ENCODE assay signal across 15 cellular contexts in the genomic region with DNA sequence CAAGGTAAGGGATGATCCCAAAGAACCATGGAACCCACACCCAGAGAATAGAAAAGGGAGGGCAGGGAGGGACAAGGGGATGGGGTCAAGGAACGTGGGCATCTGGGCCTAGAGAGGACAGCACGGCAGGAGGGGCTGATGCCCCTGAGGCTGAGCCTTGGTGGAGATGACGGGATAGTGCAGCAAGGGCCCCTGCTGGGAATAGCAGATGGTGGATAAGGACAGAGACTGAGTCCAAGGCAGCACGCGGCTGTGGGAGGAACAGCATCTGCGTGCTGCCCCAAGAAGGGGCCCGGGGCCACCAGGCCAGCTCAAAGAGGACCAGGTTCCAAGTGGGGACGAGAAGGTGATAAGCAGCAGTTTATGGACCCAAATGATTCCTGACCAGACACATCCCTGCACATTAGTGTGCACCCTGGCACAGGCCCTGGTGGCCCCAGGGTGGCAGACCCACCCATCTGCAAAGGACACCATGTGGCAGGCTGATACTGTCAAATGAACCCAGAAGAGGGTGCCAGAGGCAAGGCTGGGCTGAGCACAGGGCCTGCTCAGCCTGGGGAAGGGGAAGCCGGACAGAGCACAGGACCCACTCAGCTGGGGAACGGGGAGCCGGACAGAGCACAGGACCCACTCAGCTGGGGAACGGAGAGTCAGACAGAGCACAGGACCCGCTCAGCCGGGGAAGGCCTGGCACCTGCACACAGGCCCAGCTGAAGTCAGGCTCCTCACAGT. TPM values are rescaled to one million over a fixed set of nuclear protein-coding genes. Genes with fewer than 3 reads are reported as not detected.
DNase-seq lines count a peak whose midpoint lies in the region; ATAC-seq, FAIRE-seq and TF ChIP-seq lines count a peak whose summit lies in the region.
"Had no signal": no experiment of that assay in that cellular context is flagged by ENCODE, and none has a peak within 500 bp of the region (broad histone marks: within the 10 kb centered on the region; RNA-seq: fewer than 3 reads in every experiment).

No MANE protein-coding gene starts in this region.

- H3K27me3 Mint-ChIP-seq in GM23338 (ENCODE audit: insufficient read depth, low read depth, poor library complexity), result peaks cover 6% of the 10 kb centered on the region
- H3K27me3 Mint-ChIP-seq: activated CD4-positive, alpha-beta memory T cell treated with anti-CD3 and anti-CD28 coated beads, Interleukin-2, amount 10 ng/mL, durations not matched to agents 7 days and 5 days had no signal

- in situ Hi-C loops in HepG2 (cut with HindIII; ENCODE audit: extremely low pct_ligation_motif_present, low pct_unique_long_range_greater_than_20kb), result no loop called here

- H3K4me1 Mint-ChIP-seq in GM23338, result peaks cover 12% of the 10 kb centered on the region
- H3K4me1 Mint-ChIP-seq: activated CD4-positive, alpha-beta memory T cell treated with anti-CD3 and anti-CD28 coated beads, Interleukin-2, amount 10 ng/mL, durations not matched to agents 7 days and 5 days had no signal

- DNase-seq in A673 (ENCODE audit: low spot score), result no peak
- no peak for DNase-seq in GM23338 (ENCODE audit: low spot score)
- peak; percentile 68 for DNase-seq in WERI-Rb-1
- DNase-seq in HepG2 (ENCODE audit: low spot score), result no peak
- no peak for DNase-seq in HUDEP-2 (lab: John Stamatoyannopoulos, UW; ENCODE audit: unreplicated experiment in 76 of 76)
- no peak for DNase-seq in NCI-H2107 treated with DMSO at 0.1 percent for 48 hours (lab: John Stamatoyannopoulos, UW; ENCODE audit: unreplicated experiment)
- DNase-seq: activated CD4-positive, alpha-beta memory T cell treated with anti-CD3 and anti-CD28 coated beads, Interleukin-2, amount 10 ng/mL, durations not matched to agents 7 days and 5 days; foreskin melanocyte; midbrain; thyroid gland had no signal

- H3K9me2 ChIP-seq in GM23338 (ENCODE audit: insufficient read depth), result no peaks in the 10 kb centered on the region

- H3K9ac ChIP-seq in HepG2 (ENCODE audit: insufficient read depth, low read depth, low read length), result no peak overlapping the region
- H3K9ac ChIP-seq: KMS-11 had no signal

- no peaks in the 10 kb centered on the region for H3K79me2 ChIP-seq in GM23338 (replicated peaks; ENCODE audit: insufficient read depth)
- H3K79me2 ChIP-seq in HepG2 (ENCODE audit: insufficient read depth, low read length), result no peaks in the 10 kb centered on the region

- POLR2A ChIA-PET in A673 (lab: Charles Lee; ENCODE audit: low non-redundant PET) (no interaction called here), HepG2 (lab: Yijun Ruan, JAX) (no interaction called here)

- no peaks in the 10 kb centered on the region for H4K20me1 ChIP-seq in GM23338 (replicated peaks; ENCODE audit: insufficient read depth)
- no peaks in the 10 kb centered on the region for H4K20me1 ChIP-seq in HepG2 (ENCODE audit: insufficient read depth, low read length)

- TF ChIP-seq EP300 in HepG2 (IDR thresholded peaks at IDR 0.05; ENCODE audit: low read depth in 2 of 2, low read length in 2 of 2) (no peak), HepG2 (CRISPR knock-in tag; IDR thresholded peaks at IDR 0.05; ENCODE audit: borderline replicate concordance) (no peak)

- peaks cover 4% of the 10 kb centered on the region for H3K4me1 ChIP-seq in A673 (ENCODE audit: insufficient read depth, low read length, poor library complexity, severe bottlenecking)
- H3K4me1 ChIP-seq in GM23338 (ENCODE audit: insufficient read depth), result no peaks in the 10 kb centered on the region; the same call in 1 of the 2 replicates
- H3K4me1 ChIP-seq in HepG2 (ENCODE audit: insufficient read depth, low read length), result no peaks in the 10 kb centered on the region
- H3K4me1 ChIP-seq: thyroid gland had no signal

- 0 out of 3 replicates have a peak, but pooled peaks cover 3% of the 10 kb centered on the region for H3K36me3 Mint-ChIP-seq in GM23338 (ENCODE audit: low read depth)

- H3K9me3 ChIP-seq in A673 (ENCODE audit: low read depth, low read length, poor library complexity, severe bottlenecking), result no peaks in the 10 kb centered on the region
- no peaks in the 10 kb centered on the region for H3K9me3 ChIP-seq in WERI-Rb-1 (ENCODE audit: severe bottlenecking)
- H3K9me3 ChIP-seq in HepG2 (ENCODE audit: low read length), result no peaks in the 10 kb centered on the region
- H3K9me3 ChIP-seq: thyroid gland had no signal

- no peak overlapping the region for H3K4me3 Mint-ChIP-seq in GM23338
- H3K4me3 Mint-ChIP-seq: activated CD4-positive, alpha-beta memory T cell treated with anti-CD3 and anti-CD28 coated beads, Interleukin-2, amount 10 ng/mL, durations not matched to agents 7 days and 5 days had no signal

- no peak overlapping the region for H2AFZ ChIP-seq in GM23338
- H2AFZ ChIP-seq in HepG2 (ENCODE audit: low read length), result no peak overlapping the region

- H3K4me3 ChIP-seq in A673 (ENCODE audit: low read depth, low read length, poor library complexity, severe bottlenecking) (no peak overlapping the region), GM23338 (no peak overlapping the region), WERI-Rb-1 (ENCODE audit: low read depth, low read length) (no peak overlapping the region), HepG2 (replicated peaks in 1 of 3; ENCODE audit: insufficient read depth in 1 of 3, low read depth in 2 of 3, low read length in 3 of 3) (no peak overlapping the region)
- H3K4me3 ChIP-seq: thyroid gland had no signal

- H3F3A ChIP-seq in GM23338 (replicated peaks; ENCODE audit: low read depth), result no peaks in the 10 kb centered on the region

- intact Hi-C loops in A673 (cut with micrococcal nuclease; ENCODE audit: unreplicated experiment), result no loop called here
- intact Hi-C loops in HepG2 (cut with micrococcal nuclease; ENCODE audit: unreplicated experiment), result no loop called here

- 90% methylated on average over 12 of the region's 14 CpGs for WGBS in HepG2 (ENCODE audit: low lambda C conversion rate)

- no peaks in the 10 kb centered on the region for H3K9me3 Mint-ChIP-seq in GM23338
- H3K9me3 Mint-ChIP-seq: activated CD4-positive, alpha-beta memory T cell treated with anti-CD3 and anti-CD28 coated beads, Interleukin-2, amount 10 ng/mL, durations not matched to agents 7 days and 5 days; activated T-helper 2 cell treated with anti-CD3 and anti-CD28 coated beads, Interferon-gamma antibody, Interleukin-2, Interleukin-4, amounts not matched to agents 10 μg/mL and 5 μg/mL and 100 μg/mL, durations not matched to agents 14 hours and 24 hours and 36 hours had no signal

- H3K27me3 ChIP-seq in A673 (replicated peaks; ENCODE audit: insufficient read depth, low read depth, low read length, poor library complexity) (no peaks in the 10 kb centered on the region), GM23338 (ENCODE audit: insufficient read depth) (no peaks in the 10 kb centered on the region), WERI-Rb-1 (ENCODE audit: insufficient read depth, low read depth, severe bottlenecking) (no peaks in the 10 kb centered on the region), HepG2 (ENCODE audit: control insufficient read depth in 1 of 2, insufficient read depth in 2 of 2, low read length in 2 of 2) (no peaks in the 10 kb centered on the region)
- H3K27me3 ChIP-seq: thyroid gland had no signal

- no TSS peak for BruUV-seq in A673 (replicated peaks; lab: Mats Ljungman, UMichigan)
- no TSS peak for BruUV-seq in HepG2 (replicated peaks; lab: Mats Ljungman, UMichigan)

- H3K27ac Mint-ChIP-seq in GM23338, result no peak overlapping the region
- H3K27ac Mint-ChIP-seq: activated CD4-positive, alpha-beta memory T cell treated with anti-CD3 and anti-CD28 coated beads, Interleukin-2, amount 10 ng/mL, durations not matched to agents 7 days and 5 days; activated T-helper 2 cell treated with anti-CD3 and anti-CD28 coated beads, Interferon-gamma antibody, Interleukin-2, Interleukin-4, amounts not matched to agents 10 μg/mL and 5 μg/mL and 100 μg/mL, durations not matched to agents 14 hours and 24 hours and 36 hours had no signal

- TF ChIP-seq POLR2A in HepG2 (IDR thresholded peaks at IDR 0.05; ENCODE audit: insufficient read depth in 1 of 2, low read depth in 2 of 2, low read length in 2 of 2), result no peak

- H3K36me3 ChIP-seq in A673 (ENCODE audit: insufficient read depth, low read length, poor library complexity, severe bottlenecking), result no peaks in the 10 kb centered on the region
- H3K36me3 ChIP-seq in GM23338 (ENCODE audit: insufficient read depth), result no peaks in the 10 kb centered on the region
- H3K36me3 ChIP-seq in WERI-Rb-1, result no peaks in the 10 kb centered on the region
- H3K36me3 ChIP-seq in HepG2 (replicated peaks in 1 of 2; ENCODE audit: control insufficient read depth in 1 of 2, insufficient read depth in 2 of 2, low read length in 2 of 2), result peaks cover 0 to 3% of the 10 kb centered on the region in 2 experiments; a peak in 1 of 5 replicates

- TF ChIP-seq RAD21 in HepG2 (CRISPR knock-in tag; IDR thresholded peaks at IDR 0.05), result no peak

- CTCF ChIA-PET in A673 (lab: Charles Lee) (no interaction called here), HepG2 (lab: Yijun Ruan, JAX; ENCODE audit: low intra/inter-chr PET ratio, low total read pairs) (no interaction called here)

- 0 out of 2 replicates have a peak, but pooled peaks have one; percentile 21 for TF ChIP-seq CTCF in A673 (conservative IDR thresholded peaks at IDR 0.05; ENCODE audit: low read depth, low read length)
- TF ChIP-seq CTCF in GM23338 (conservative IDR thresholded peaks at IDR 0.05; ENCODE audit: low read depth in 2 of 2), result peak; percentile 11 to 60; a peak in 2 of 4 replicates
- TF ChIP-seq CTCF in WERI-Rb-1 (IDR thresholded peaks at IDR 0.05; ENCODE audit: low read depth, low read length), result peak; percentile 68
- TF ChIP-seq CTCF in HepG2 (CRISPR knock-in tag; IDR thresholded peaks at IDR 0.05), result peak; percentile 51

- H3K4me2 ChIP-seq in GM23338 (no peak overlapping the region), HepG2 (ENCODE audit: low read depth, low read length) (no peak overlapping the region)
- H3K4me2 ChIP-seq: KMS-11 had no signal

- peak; percentile 81 for ATAC-seq in GM23338
- peak; percentile 76 for ATAC-seq in HepG2
- no peak for ATAC-seq in HG03378 (IDR thresholded peaks at IDR 0.05; ENCODE audit: unreplicated experiment)
- ATAC-seq in HG02759 (IDR thresholded peaks at IDR 0.05; ENCODE audit: unreplicated experiment), result no peak

- H3K27ac ChIP-seq in A673 (ENCODE audit: low read depth, low read length, poor library complexity, severe bottlenecking) (no peak overlapping the region), GM23338 (ENCODE audit: low read depth) (no peak overlapping the region), WERI-Rb-1 (peak overlapping the region; percentile 43; the same call in 1 of the 2 replicates), HepG2 (ENCODE audit: extremely low read length, insufficient read depth, low read length) (no peak overlapping the region)
- H3K27ac ChIP-seq: KMS-11, thyroid gland had no signal

- FAIRE-seq in HepG2 (lab: Jason Lieb, UNC), result no peak
- FAIRE-seq: D721Med had no signal

RNA-seq across cellular contexts. Expression of a gene that starts 12.8 kb away (rescaled TPM):
- total RNA-seq in A673 (2021), result 8.0 and 13.5 TPM in 2 replicates
- 58.2 and 64.6 TPM in 2 replicates for total RNA-seq in GM23338 (2014; rRNA removed; shearing (Covaris generic))
- 54.5 and 54.9 TPM in 2 replicates for polyA plus RNA-seq in GM23338 (2016; fragmentation: Nextera tagmentation; extraction: Ambion mirVana)
- total RNA-seq in HepG2 (2016; rRNA removed; fragmentation: Illumina TruSeq; extraction: Trizol), result 0.15 and 0.60 TPM in 2 replicates
- total RNA-seq in HepG2 (2016; cell fraction: cytosol; rRNA removed; fragmentation: Illumina TruSeq; extraction: Trizol; ENCODE audit: low read depth), result 0.51 TPM in 1 of 2 replicates, not detected in the other
- 0.30 and 0.79 TPM in 2 replicates for total RNA-seq in HepG2 (2016; cell fraction: insoluble cytoplasmic fraction; rRNA removed; fragmentation: Illumina TruSeq; extraction: Trizol)
- 0.31 and 0.38 TPM in 2 replicates for total RNA-seq in HepG2 (2016; cell fraction: membrane; rRNA removed; fragmentation: Illumina TruSeq; extraction: Trizol)
- 0.96 TPM in 1 of 2 replicates, not detected in the other for total RNA-seq in HepG2 (2016; cell fraction: nucleus; rRNA removed; fragmentation: Illumina TruSeq; extraction: Trizol)
- polyA plus RNA-seq in HepG2 (2011; rRNA removed), result 0.22 and 0.45 TPM in 2 replicates
- 0.09 and 0.18 TPM in 2 replicates for polyA plus RNA-seq in HepG2 (2011; cell fraction: cytosol; rRNA removed)
- polyA plus RNA-seq in HepG2 (2011; cell fraction: nucleus; rRNA removed), result 0.69 and 0.88 TPM in 2 replicates
- polyA plus RNA-seq in HepG2 (2012), result 0.47 and 0.92 TPM in 2 replicates
- polyA plus RNA-seq in HepG2 (2016; cell fraction: cytosol; fragmentation: Illumina TruSeq; extraction: Trizol; ENCODE audit: low read depth), result 0.32 and 0.66 TPM in 2 replicates
- polyA plus RNA-seq in HepG2 (2016; cell fraction: insoluble cytoplasmic fraction; fragmentation: Illumina TruSeq; extraction: Trizol; ENCODE audit: low read depth), result 0.58 and 0.72 TPM in 2 replicates
- polyA plus RNA-seq in HepG2 (2016; cell fraction: membrane; fragmentation: Illumina TruSeq; extraction: Trizol; ENCODE audit: low read depth), result 0.20 and 0.56 TPM in 2 replicates
- polyA plus RNA-seq in HepG2 (2016; cell fraction: nucleus; fragmentation: Illumina TruSeq; extraction: Trizol; ENCODE audit: insufficient read depth, low read depth), result not detected in 2 replicates
- 0.10 and 0.42 TPM in 2 replicates for polyA minus RNA-seq in HepG2 (2011; rRNA and poly(A)+ RNA removed; ENCODE audit: low replicate concordance)
- polyA minus RNA-seq in HepG2 (2011; cell fraction: cytosol; rRNA and poly(A)+ RNA removed), result not detected in 2 replicates
- 0.26 and 0.62 TPM in 2 replicates for polyA minus RNA-seq in HepG2 (2011; cell fraction: nucleus; rRNA and poly(A)+ RNA removed)

Comparison
In these comparisons a context has a peak if more than half of its experiments do, and no peak if none do; other contexts are left out.
1. ATAC-seq: peak in GM23338 (single experiment) and HepG2 (single experiment); none in HG03378 (single experiment) and HG02759 (single experiment).
2. Peak in every context shown above with its lines, with median percentiles within 50 percentile points of each other: CTCF ChIP-seq.